ENCODE assay signal across 18 cellular contexts in the genomic region with DNA sequence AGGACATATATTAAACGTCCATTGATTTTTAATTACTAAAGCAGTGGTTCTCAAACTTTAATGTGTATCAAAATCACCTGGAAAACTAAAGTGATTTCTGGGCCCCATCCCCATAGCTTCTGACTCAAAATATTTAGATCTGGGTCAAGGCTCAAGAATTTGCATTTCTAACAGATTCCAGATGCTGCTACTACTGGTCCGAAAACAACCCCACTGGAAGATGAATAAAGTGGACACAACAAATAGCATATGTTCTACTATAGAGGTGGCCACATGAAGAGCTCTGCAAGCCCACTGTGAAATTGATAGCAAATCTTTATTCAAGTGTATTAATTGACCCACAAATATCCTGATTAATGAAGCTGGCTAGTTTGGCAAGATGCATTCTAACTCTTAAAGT.
DNase-seq lines count a peak whose midpoint lies in the region; ATAC-seq, FAIRE-seq and TF ChIP-seq lines count a peak whose summit lies in the region.
"Had no signal": no experiment of that assay in that cellular context is flagged by ENCODE, and none has a peak within 500 bp of the region (broad histone marks: within the 10 kb centered on the region; RNA-seq: fewer than 3 reads in every experiment).

No MANE protein-coding gene starts in this region.

- no peak overlapping the region for H2AFZ ChIP-seq in astrocyte (ENCODE audit: low read depth, low read length)

- H3K4me3 Mint-ChIP-seq in astrocyte (ENCODE audit: unreplicated experiment): no peak overlapping the region
- H3K4me3 Mint-ChIP-seq in activated naive CD4-positive, alpha-beta T cell treated with anti-CD3 and anti-CD28 coated beads, Interleukin-2, amount 10 ng/mL, durations not matched to agents 7 days and 5 days: no peak overlapping the region
- H3K4me3 Mint-ChIP-seq: CD4-positive, alpha-beta memory T cell had no signal

- TF ChIP-seq CTCF in AG10803 (conservative IDR thresholded peaks at IDR 0.05; ENCODE audit: low read length) (no peak), astrocyte (IDR thresholded peaks at IDR 0.05; ENCODE audit: insufficient read depth, low read depth, low read length) (no peak)

- H3K27ac Mint-ChIP-seq in astrocyte (ENCODE audit: unreplicated experiment): no peak overlapping the region
- H3K27ac Mint-ChIP-seq in activated naive CD4-positive, alpha-beta T cell treated with anti-CD3 and anti-CD28 coated beads, Interleukin-2, amount 10 ng/mL, durations not matched to agents 7 days and 5 days: no peak overlapping the region
- H3K27ac Mint-ChIP-seq: CD4-positive, alpha-beta memory T cell had no signal

- H3K27me3 Mint-ChIP-seq in astrocyte (ENCODE audit: low read depth, unreplicated experiment): no peaks in the 10 kb centered on the region
- H3K27me3 Mint-ChIP-seq in activated naive CD4-positive, alpha-beta T cell treated with anti-CD3 and anti-CD28 coated beads, Interleukin-2, amount 10 ng/mL, durations not matched to agents 7 days and 5 days: no peaks in the 10 kb centered on the region
- H3K27me3 Mint-ChIP-seq: CD4-positive, alpha-beta memory T cell had no signal

- H3K79me2 ChIP-seq in astrocyte (ENCODE audit: insufficient read depth, low read length): no peaks in the 10 kb centered on the region

- H3K4me2 ChIP-seq in astrocyte (ENCODE audit: low read length): no peak overlapping the region

- H3K27ac ChIP-seq in astrocyte (ENCODE audit: low read depth, low read length): no peak overlapping the region
- H3K27ac ChIP-seq: C4-2B had no signal

- no peaks in the 10 kb centered on the region for H3K27me3 ChIP-seq in astrocyte (ENCODE audit: insufficient read depth, low read length)
- H3K27me3 ChIP-seq: BE2C had no signal

- H3K4me3 ChIP-seq in AG10803 (ENCODE audit: low read length) (no peak overlapping the region), astrocyte (ENCODE audit: insufficient read depth, low read depth, low read length) (no peak overlapping the region)
- H3K4me3 ChIP-seq: GM12878 had no signal

- no peaks in the 10 kb centered on the region for H3K4me1 Mint-ChIP-seq in astrocyte (ENCODE audit: low read depth, unreplicated experiment)
- H3K4me1 Mint-ChIP-seq in activated naive CD4-positive, alpha-beta T cell treated with anti-CD3 and anti-CD28 coated beads, Interleukin-2, amount 10 ng/mL, durations not matched to agents 7 days and 5 days: no peaks in the 10 kb centered on the region
- H3K4me1 Mint-ChIP-seq: CD4-positive, alpha-beta memory T cell had no signal

- DNase-seq in AG10803 (ENCODE audit: low read depth): peak; percentile 63
- DNase-seq in GM04504 (ENCODE audit: low read depth): peak; percentile 30
- DNase-seq in astrocyte (ENCODE audit: low read depth): peak; percentile 5
- DNase-seq in fibroblast of peridontal ligament (ENCODE audit: extremely low read depth): peak; percentile 71
- no peak for DNase-seq in anterior cingulate cortex (lab: John Stamatoyannopoulos, UW)
- no peak for DNase-seq in Kasumi-1 (lab: John Stamatoyannopoulos, UW)
- DNase-seq in activated naive CD4-positive, alpha-beta T cell treated with anti-CD3 and anti-CD28 coated beads, Interleukin-2, amount 10 ng/mL, durations not matched to agents 7 days and 5 days: no peak
- DNase-seq: 8988T; BE2C; CD4-positive, alpha-beta memory T cell; DMS79 treated with DMSO at 0.1 percent for 48 hours; GF-D8 had no signal

- no peak for ATAC-seq in activated CD4-positive, CD25-positive, alpha-beta regulatory T cell treated with anti-CD3 and anti-CD28 coated beads, Interleukin-2, amount 50 U/mL, for 24 hours
- ATAC-seq: GM12878, HCT116 had no signal

- no peak overlapping the region for H3K9ac ChIP-seq in astrocyte (ENCODE audit: low read length)

- no peaks in the 10 kb centered on the region for H4K20me1 ChIP-seq in astrocyte (ENCODE audit: insufficient read depth, low read length)

- peaks cover 33% of the 10 kb centered on the region for H3K36me3 Mint-ChIP-seq in astrocyte (ENCODE audit: low read depth, unreplicated experiment)
- no peaks in the 10 kb centered on the region for H3K36me3 Mint-ChIP-seq in activated naive CD4-positive, alpha-beta T cell treated with anti-CD3 and anti-CD28 coated beads, Interleukin-2, amount 10 ng/mL, durations not matched to agents 7 days and 5 days

- peaks cover 4% of the 10 kb centered on the region for H3K9me3 Mint-ChIP-seq in astrocyte (ENCODE audit: unreplicated experiment)
- H3K9me3 Mint-ChIP-seq in activated naive CD4-positive, alpha-beta T cell treated with anti-CD3 and anti-CD28 coated beads, Interleukin-2, amount 10 ng/mL, durations not matched to agents 7 days and 5 days: peaks cover 1% of the 10 kb centered on the region

- CTCF ChIA-PET in activated naive CD4-positive, alpha-beta T cell treated with anti-CD3 and anti-CD28 coated beads, Interleukin-2, amount 10 ng/mL, durations not matched to agents 7 days and 5 days (lab: Charles Lee): no interaction called here

- no peaks in the 10 kb centered on the region for H3K9me3 ChIP-seq in astrocyte (ENCODE audit: insufficient read depth, low read depth, low read length)
- H3K9me3 ChIP-seq: BE2C had no signal

- no peaks in the 10 kb centered on the region for H3K36me3 ChIP-seq in astrocyte (ENCODE audit: insufficient read depth, low read length)
- H3K36me3 ChIP-seq: BE2C had no signal

- FAIRE-seq in astrocyte (lab: Jason Lieb, UNC): no peak
- FAIRE-seq: GM12878, GM18507, H54 had no signal

- H3K4me1 ChIP-seq in astrocyte (ENCODE audit: insufficient read depth, low read length): no peaks in the 10 kb centered on the region
- H3K4me1 ChIP-seq: BE2C had no signal

Comparison
In these comparisons a context has a peak if more than half of its experiments do, and no peak if none do; other contexts are left out.
1. DNase-seq: peak in AG10803 (single experiment), GM04504 (single experiment), astrocyte (single experiment) and fibroblast of peridontal ligament (single experiment); none in anterior cingulate cortex (0 of 58), Kasumi-1 (0 of 2) and activated naive CD4-positive, alpha-beta T cell treated with anti-CD3 and anti-CD28 coated beads, Interleukin-2, amount 10 ng/mL, durations not matched to agents 7 days and 5 days (single experiment).